ENCODE assay signal across 8 cellular contexts in the genomic region with DNA sequence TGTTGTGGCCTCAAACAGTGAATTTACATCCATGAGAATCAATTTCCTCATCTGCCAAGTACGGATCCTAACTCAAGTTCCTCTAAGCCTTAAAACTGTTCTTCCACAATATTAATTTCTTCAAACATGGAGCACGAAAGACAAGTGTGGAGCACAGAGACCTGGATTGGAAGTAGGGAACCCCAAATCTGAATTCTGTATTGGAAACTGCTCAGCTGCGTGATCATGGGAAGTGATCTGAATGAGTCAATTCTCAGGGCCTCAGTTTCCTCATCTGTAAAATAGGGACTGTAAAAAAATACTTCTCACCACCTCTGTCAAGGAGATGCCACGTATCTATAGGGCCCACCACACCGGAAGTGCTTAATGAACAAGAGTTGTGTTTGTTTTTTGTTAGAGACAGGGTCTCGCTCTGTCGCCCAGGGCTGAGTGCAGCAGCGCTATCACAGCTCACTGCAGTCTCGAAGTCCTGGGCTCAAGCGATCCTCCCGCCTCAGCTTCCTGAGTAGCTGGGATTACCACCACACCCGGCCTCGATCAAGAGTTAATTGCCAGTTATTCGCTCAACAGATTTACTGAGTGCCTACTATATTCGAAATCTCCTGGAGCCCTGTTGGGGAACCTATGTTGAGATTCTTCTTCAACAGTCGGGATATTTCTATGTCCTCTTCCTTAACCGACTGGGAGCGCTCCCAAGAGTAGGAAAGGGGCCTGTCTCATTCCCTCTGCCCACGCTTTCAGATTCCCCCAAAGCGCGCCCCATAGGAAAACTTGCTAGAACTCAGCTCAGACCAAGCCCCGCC. TPM values are rescaled to one million over a fixed set of nuclear protein-coding genes. Genes with fewer than 3 reads are reported as not detected.
DNase-seq lines count a peak whose midpoint lies in the region; ATAC-seq, FAIRE-seq and TF ChIP-seq lines count a peak whose summit lies in the region.

No MANE protein-coding gene starts in this region.

- H3K4me3 ChIP-seq in adrenal gland (peak overlapping the region in 2 of 4 donors; percentile 20 to 37), liver (ENCODE audit: low read depth in 1 of 3, low read length in 3 of 3) (peak overlapping the region; percentile 51 to 62 (median 57)), tibial artery (peak overlapping the region; percentile 94 to 95)

- H3K27ac ChIP-seq in adrenal gland (peak overlapping the region; percentile 2 to 94 (median 69)), liver (ENCODE audit: low read depth in 1 of 2, low read length in 2 of 2) (peak overlapping the region; percentile 63 to 74), tibial artery (peak overlapping the region; percentile 53 to 66)

- intact Hi-C loops in adrenal gland (cut with DNase I): no loop called here
- intact Hi-C loops in tibial artery (cut with DNase I; ENCODE audit: low total_unique reads): loop anchor here (10.0 kb wide), 1 partner anchor 138 kb away; no protein-coding TSS in a partner anchor

- H3K36me3 ChIP-seq in adrenal gland (replicated peaks in 1 of 2) (peaks cover 0 to 19% of the 10 kb centered on the region in 2 donors), liver (ENCODE audit: control insufficient read depth in 4 of 4, insufficient read depth in 3 of 4, low read depth in 1 of 4, low read length in 3 of 4) (peaks cover 8 to 19% (median 13%) of the 10 kb centered on the region in 4 donors), tibial artery (peaks cover 22 to 40% (median 28%) of the 10 kb centered on the region in 3 donors)

- 15 to 20% (median 18%) methylated on average over 16 to 22 of the region's 22 CpGs for WGBS in adrenal gland, 4 donors
- 25% methylated on average over 22 of the region's 22 CpGs for WGBS in liver

- H3K27me3 ChIP-seq in adrenal gland (no peaks in the 10 kb centered on the region), liver (ENCODE audit: control insufficient read depth in 4 of 4, insufficient read depth in 4 of 4, low read length in 3 of 4) (no peaks in the 10 kb centered on the region), tibial artery (no peaks in the 10 kb centered on the region)

- TF ChIP-seq POLR2A in adrenal gland (IDR thresholded peaks at IDR 0.05) (no peak), H54 (IDR thresholded peaks at IDR 0.05; ENCODE audit: low read depth, low read length) (no peak)

- peak overlapping the region; percentile 42 to 69 for H3K9ac ChIP-seq in liver (ENCODE audit: low read depth in 1 of 2, low read length in 2 of 2)

- H3K4me1 ChIP-seq in adrenal gland (replicated peaks in 1 of 2) (peaks cover 10 to 19% of the 10 kb centered on the region in 2 donors), liver (ENCODE audit: control insufficient read depth in 4 of 4, insufficient read depth in 4 of 4, low read length in 3 of 4) (peaks cover 0 to 19% (median 13%) of the 10 kb centered on the region in 4 donors), tibial artery (peaks cover 0 to 33% (median 24%) of the 10 kb centered on the region in 4 donors)

- H3K9me3 ChIP-seq in adrenal gland (replicated peaks in 1 of 3) (no peaks in the 10 kb centered on the region), liver (ENCODE audit: control insufficient read depth in 4 of 4, low read length in 3 of 4) (no peaks in the 10 kb centered on the region), tibial artery (no peaks in the 10 kb centered on the region)

- FAIRE-seq in H54 (lab: Jason Lieb, UNC): no peak

- no peak for ATAC-seq in GM21423 (IDR thresholded peaks at IDR 0.05; ENCODE audit: unreplicated experiment)

- DNase-seq in activated effector memory CD4-positive, alpha-beta T cell treated with anti-CD3 and anti-CD28 coated beads, Interleukin-2, amount 50 U/mL, for 16 hours: peak; percentile 65
- DNase-seq in activated effector memory CD4-positive, alpha-beta T cell treated with Interleukin-2 at 50 U/mL for 16 hours: no peak
- peak in 3 of 7 donors; percentile 24 to 69 (median 38) for DNase-seq in adrenal gland
- DNase-seq in tibial artery: no peak
- no peak for DNase-seq in H54 (ENCODE audit: insufficient read length, low spot score)
- DNase-seq in NCI-H524 treated with DMSO at 0.1 percent for 48 hours (lab: John Stamatoyannopoulos, UW): no peak

- TF ChIP-seq RAD21 in liver (IDR thresholded peaks at IDR 0.05): no peak

- TF ChIP-seq CTCF in adrenal gland (IDR thresholded peaks at IDR 0.05): no peak
- TF ChIP-seq CTCF in liver (IDR thresholded peaks at IDR 0.05; ENCODE audit: low read depth, low read length, missing input control): no peak
- no peak for TF ChIP-seq CTCF in tibial artery (IDR thresholded peaks at IDR 0.05)

TF ChIP-seq in liver, 16 proteins besides CTCF, POLR2A, EP300 and RAD21:
- no peak for TF ChIP-seq HNF4G (IDR thresholded peaks at IDR 0.05)
- TF ChIP-seq, protein P1, sequence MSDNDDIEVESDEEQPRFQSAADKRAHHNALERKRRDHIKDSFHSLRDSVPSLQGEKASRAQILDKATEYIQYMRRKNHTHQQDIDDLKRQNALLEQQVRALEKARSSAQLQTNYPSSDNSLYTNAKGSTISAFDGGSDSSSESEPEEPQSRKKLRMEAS (IDR thresholded peaks at IDR 0.05): no peak
- TF ChIP-seq FOXA1 (IDR thresholded peaks at IDR 0.05): no peak
TF ChIP-seq in liver: peak in this region for 0.

RNA-seq across cellular contexts. Expression of a gene that starts 1.6 kb away (rescaled TPM):
- total RNA-seq in adrenal gland: 10 to 100 TPM; 15.2 to 34.9 (median 29.5) TPM
- polyA plus RNA-seq in adrenal gland: 10 to 100 TPM; 12.1 to 60.2 (median 32.4) TPM
- 1 to 10 TPM; 6.9 to 7.0 TPM for total RNA-seq in liver
- polyA plus RNA-seq in liver: 1 to 10 TPM; 6.1 to 8.9 TPM

RNA-seq across cellular contexts. Expression of a gene that starts 16.7 kb away (rescaled TPM):
- total RNA-seq in adrenal gland (10 to 100 TPM; 10.2 to 20.8 (median 13.9) TPM), liver (1 to 10 TPM; 3.7 to 6.0 TPM)
- polyA plus RNA-seq in adrenal gland (10 to 100 TPM in 2 of 3 donors, 1 to 10 TPM in 1; 1.7 to 20.6 (median 11.1) TPM), liver (1 to 10 TPM; 3.6 to 6.8 TPM)

RNA-seq across cellular contexts. Expression of a gene that starts 23.0 kb away (rescaled TPM):
- total RNA-seq in adrenal gland: 100 to 1,000 TPM in 5 of 8 donors, 10 to 100 TPM in 3; 85.8 to 303 (median 143) TPM
- polyA plus RNA-seq in adrenal gland: 100 to 1,000 TPM in 2 of 3 donors, 10 to 100 TPM in 1; 53.8 to 189 (median 124) TPM
- 1,000 to 10,000 TPM in 1 of 2 donors, 100 to 1,000 TPM in 1; 132 to 1,243 TPM for total RNA-seq in liver
- 100 to 1,000 TPM; 192 to 312 TPM for polyA plus RNA-seq in liver

RNA-seq across cellular contexts. Expression of a gene that starts 24.3 kb away (rescaled TPM):
- total RNA-seq in adrenal gland (1 to 10 TPM in 7 of 8 donors, under 1 TPM in 1; 0.91 to 5.4 (median 3.3) TPM), liver (1 to 10 TPM in 1 of 2 donors, under 1 TPM in 1; 0.84 to 1.1 TPM)
- polyA plus RNA-seq in adrenal gland (10 to 100 TPM in 1 of 3 donors, 1 to 10 TPM in 2; 2.2 to 46.7 (median 9.9) TPM), liver (under 1 TPM; 0.13 to 0.40 TPM)

RNA-seq across cellular contexts. Expression of a gene that starts 29.4 kb away (rescaled TPM):
- total RNA-seq in adrenal gland: 10 to 100 TPM in 5 of 8 donors, 1 to 10 TPM in 3; 5.4 to 12.8 (median 10.4) TPM
- 1 to 10 TPM; 3.2 to 6.6 (median 3.9) TPM for polyA plus RNA-seq in adrenal gland
- total RNA-seq in liver: 1 to 10 TPM in 1 of 2 donors, under 1 TPM in 1; 0.56 to 1.0 TPM
- under 1 TPM; 0.03 to 0.47 TPM for polyA plus RNA-seq in liver
